ENCODE assay signal across 8 cellular contexts in the genomic region with DNA sequence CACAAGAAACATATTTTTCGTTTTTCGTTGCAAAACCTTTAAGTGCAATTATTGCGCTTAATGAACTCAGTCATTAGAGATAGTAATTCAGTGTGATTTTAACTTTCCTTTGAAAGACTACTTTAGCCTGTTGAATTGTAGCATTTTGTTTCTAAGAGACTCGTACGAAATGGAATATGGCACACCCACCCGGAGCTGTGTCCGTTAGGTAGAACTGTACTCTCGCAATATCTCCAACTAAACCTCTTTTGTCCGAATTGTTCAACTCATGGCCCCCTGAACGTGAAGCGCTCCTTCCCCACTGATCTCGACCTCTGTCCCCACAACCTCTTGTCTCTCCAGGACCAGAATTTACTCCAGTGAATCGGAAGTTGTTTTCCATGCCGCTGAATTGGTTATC. TPM values are rescaled to one million over a fixed set of nuclear protein-coding genes. Genes with fewer than 3 reads are reported as not detected.
DNase-seq lines count a peak whose midpoint lies in the region; ATAC-seq and TF ChIP-seq lines count a peak whose summit lies in the region.

No MANE protein-coding gene starts in this region.

- no peak for TF ChIP-seq CTCF in VCaP (conservative IDR thresholded peaks at IDR 0.05)
- TF ChIP-seq CTCF in epithelial cell of proximal tubule (conservative IDR thresholded peaks at IDR 0.05; ENCODE audit: low read depth, low read length) = no peak
- TF ChIP-seq CTCF in vagina (IDR thresholded peaks at IDR 0.05) = no peak

- intact Hi-C loops in vagina (cut with DNase I) = loop anchor here (2.0 kb wide), 1 partner anchor 72 kb away; a partner anchor contains a TSS

- ATAC-seq in HG02970 (IDR thresholded peaks at IDR 0.05; ENCODE audit: low FRiP score, unreplicated experiment) (no peak), HG03565 (IDR thresholded peaks at IDR 0.05; ENCODE audit: unreplicated experiment) (no peak)

- H3K4me3 ChIP-seq in epithelial cell of proximal tubule (ENCODE audit: low read depth, low read length) = peak overlapping the region; percentile 89
- H3K4me3 ChIP-seq in mucosa of rectum (ENCODE audit: low read length in 2 of 2) = peak overlapping the region; percentile 80 to 89
- peak overlapping the region; percentile 56 to 84 for H3K4me3 ChIP-seq in vagina

- peak; percentile 46 for DNase-seq in EH (ENCODE audit: low read depth)
- DNase-seq in epithelial cell of proximal tubule (ENCODE audit: low read depth) = no peak
- DNase-seq in vagina (ENCODE audit: extremely low spot score in 2 of 2) = no peak

- peak overlapping the region; percentile 87 for H3K27ac ChIP-seq in KOPT-K1 (ENCODE audit: low read depth, low read length, poor library complexity, severe bottlenecking)
- H3K27ac ChIP-seq in VCaP = peak overlapping the region; percentile 98
- peak overlapping the region; percentile 99 for H3K27ac ChIP-seq in mucosa of rectum (ENCODE audit: low read depth in 2 of 2, low read length in 2 of 2)
- peak overlapping the region; percentile 84 for H3K27ac ChIP-seq in vagina

- H3K4me1 ChIP-seq in mucosa of rectum (ENCODE audit: control insufficient read depth in 2 of 2, insufficient read depth in 2 of 2, low read length in 2 of 2) (peaks cover 8 to 18% of the 10 kb centered on the region in 2 donors), vagina (peaks cover 42% of the 10 kb centered on the region)

- H3K36me3 ChIP-seq in KOPT-K1 (ENCODE audit: insufficient read depth, low read length) = peaks cover 19% of the 10 kb centered on the region
- H3K36me3 ChIP-seq in mucosa of rectum (ENCODE audit: control insufficient read depth in 2 of 2, insufficient read depth in 2 of 2, low read length in 2 of 2) = no peaks in the 10 kb centered on the region
- no peaks in the 10 kb centered on the region for H3K36me3 ChIP-seq in vagina

- peak overlapping the region; percentile 77 to 94 for H3K9ac ChIP-seq in mucosa of rectum (ENCODE audit: low read depth in 1 of 2, low read length in 2 of 2)

- no peaks in the 10 kb centered on the region for H3K27me3 ChIP-seq in mucosa of rectum (ENCODE audit: control insufficient read depth in 2 of 2, insufficient read depth in 2 of 2, low read length in 2 of 2)
- H3K27me3 ChIP-seq in vagina = no peaks in the 10 kb centered on the region

- no peak for TF ChIP-seq POLR2A in vagina (IDR thresholded peaks at IDR 0.05)

- H3K9me3 ChIP-seq in KOPT-K1 (ENCODE audit: insufficient read depth, low read length, poor library complexity, severe bottlenecking) (no peaks in the 10 kb centered on the region), mucosa of rectum (ENCODE audit: control insufficient read depth in 2 of 2, low read length in 2 of 2) (no peaks in the 10 kb centered on the region), vagina (no peaks in the 10 kb centered on the region)

RNA-seq across cellular contexts. Expression of a gene that starts 0.8 kb away (rescaled TPM):
- total RNA-seq in epithelial cell of proximal tubule (39.1 and 63.8 TPM in 2 replicates), vagina (51.6 TPM)
